4 cellular contexts compared by ENCODE assay signal in the genomic region with DNA sequence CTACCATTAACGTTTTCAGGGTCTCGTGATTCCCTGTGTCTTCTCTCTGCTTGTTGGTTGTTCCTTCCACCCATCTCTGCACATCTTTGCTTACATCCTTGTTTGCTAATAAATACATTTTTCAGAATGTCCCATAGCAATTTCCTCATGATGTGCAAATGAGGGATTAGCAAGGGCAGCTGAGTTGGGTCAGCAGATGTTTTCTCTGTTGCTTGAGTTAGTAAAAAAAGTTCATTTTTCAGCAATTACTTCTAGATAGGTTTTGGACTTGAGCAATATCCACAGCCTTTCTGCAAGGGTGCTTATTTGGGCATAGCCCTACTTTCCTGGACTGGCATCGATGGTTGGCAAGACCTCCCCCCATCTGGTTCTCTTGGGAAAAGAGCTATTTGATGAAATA. TPM values are rescaled to one million over a fixed set of nuclear protein-coding genes. Genes with fewer than 3 reads are reported as not detected.
"Had no signal": no experiment of that assay in that cellular context is flagged by ENCODE, and none has a peak within 500 bp of the region (broad histone marks: within the 10 kb centered on the region; RNA-seq: fewer than 3 reads in every experiment).

No MANE protein-coding gene starts in this region.

- H2AFZ ChIP-seq: GM23338 had no signal

- H3K4me3 ChIP-seq: GM23338 had no signal

- H3K4me2 ChIP-seq: GM23338 had no signal

- H3K27ac Mint-ChIP-seq: GM23338, H9 had no signal

- H3K4me3 Mint-ChIP-seq: GM23338, H9 had no signal

- DNase-seq: H9, HCEC 1CT, IMR-90 had no signal

- H3K9me3 Mint-ChIP-seq: GM23338, H9 had no signal

RNA-seq across cellular contexts. Expression of a gene that starts 4.8 kb away (rescaled TPM):
- total RNA-seq: H9 had no signal
